ENCODE assay signal across 35 cellular contexts in genomic region chr12:89634508-89634907, GRCh38.
"Had no signal": no experiment of that assay in that cellular context is flagged by ENCODE, and none has a peak within 500 bp of the region (broad histone marks: within the 10 kb centered on the region; RNA-seq: fewer than 3 reads in every experiment).

No MANE protein-coding gene starts in this region.

- H3K27ac Mint-ChIP-seq: activated CD4-positive, alpha-beta memory T cell treated with anti-CD3 and anti-CD28 coated beads, Interleukin-2, amount 10 ng/mL, durations not matched to agents 7 days and 5 days; activated CD4-positive, alpha-beta T cell treated with anti-CD3 and anti-CD28 coated beads for 36 hours; activated CD4-positive, alpha-beta T cell treated with anti-CD3 and anti-CD28 coated beads, Interleukin-2, amount 10 ng/mL, durations not matched to agents 7 days and 5 days; activated CD8-positive, alpha-beta memory T cell treated with anti-CD3 and anti-CD28 coated beads, Interleukin-2, amount 10 ng/mL, durations not matched to agents 7 days and 5 days; activated CD8-positive, alpha-beta T cell treated with anti-CD3 and anti-CD28 coated beads, Interleukin-2, amount 10 ng/mL, durations not matched to agents 7 days and 5 days; activated naive CD4-positive, alpha-beta T cell treated with anti-CD3 and anti-CD28 coated beads, Interleukin-2, amount 10 ng/mL, durations not matched to agents 7 days and 5 days; activated naive CD4-positive, alpha-beta T cell treated with anti-CD3 and anti-CD28 coated beads, Interleukin-2, amount 50 U/mL, for 24 hours; activated naive CD8-positive, alpha-beta T cell; activated naive CD8-positive, alpha-beta T cell treated with anti-CD3 and anti-CD28 coated beads, Interleukin-2, amount 10 ng/mL, durations not matched to agents 7 days and 5 days; activated naive CD8-positive, alpha-beta T cell treated with anti-CD3 and anti-CD28 coated beads, Interleukin-2, amount 50 U/mL, for 24 hours; activated T-helper 2 cell treated with anti-CD3 and anti-CD28 coated beads, Interferon-gamma antibody, Interleukin-2, Interleukin-4, amounts not matched to agents 10 μg/mL and 5 μg/mL and 100 μg/mL, durations not matched to agents 14 hours and 24 hours and 36 hours; brain; T-helper 2 cell treated with Interferon-gamma antibody and Interleukin-4, amounts not matched to agents 5 μg/mL and 100 μg/mL, for 36 hours; WTC11 had no signal

- H3K4me3 ChIP-seq: ascending aorta, cardiac muscle cell had no signal

- H3K27me3 ChIP-seq: ascending aorta, cardiac muscle cell had no signal

- H3K4me3 Mint-ChIP-seq: activated CD4-positive, alpha-beta memory T cell treated with anti-CD3 and anti-CD28 coated beads, Interleukin-2, amount 10 ng/mL, durations not matched to agents 7 days and 5 days; activated CD4-positive, alpha-beta T cell treated with anti-CD3 and anti-CD28 coated beads for 36 hours; activated CD4-positive, alpha-beta T cell treated with anti-CD3 and anti-CD28 coated beads, Interleukin-2, amount 10 ng/mL, durations not matched to agents 7 days and 5 days; activated CD8-positive, alpha-beta memory T cell treated with anti-CD3 and anti-CD28 coated beads, Interleukin-2, amount 10 ng/mL, durations not matched to agents 7 days and 5 days; activated CD8-positive, alpha-beta T cell treated with anti-CD3 and anti-CD28 coated beads, Interleukin-2, amount 10 ng/mL, durations not matched to agents 7 days and 5 days; activated naive CD4-positive, alpha-beta T cell treated with anti-CD3 and anti-CD28 coated beads, Interleukin-2, amount 10 ng/mL, durations not matched to agents 7 days and 5 days; activated naive CD4-positive, alpha-beta T cell treated with anti-CD3 and anti-CD28 coated beads, Interleukin-2, amount 50 U/mL, for 24 hours; activated naive CD8-positive, alpha-beta T cell; activated naive CD8-positive, alpha-beta T cell treated with anti-CD3 and anti-CD28 coated beads, Interleukin-2, amount 10 ng/mL, durations not matched to agents 7 days and 5 days; activated naive CD8-positive, alpha-beta T cell treated with anti-CD3 and anti-CD28 coated beads, Interleukin-2, amount 50 U/mL, for 24 hours; activated T-cell treated with anti-CD3 and anti-CD28 coated beads, Interleukin-2, amount 50 U/mL, for 24 hours; brain; T-helper 2 cell treated with Interferon-gamma antibody and Interleukin-4, amounts not matched to agents 5 μg/mL and 100 μg/mL, for 36 hours; WTC11 had no signal

- H3K9me3 ChIP-seq: ascending aorta had no signal

- H3K27ac ChIP-seq: ascending aorta, cardiac muscle cell, WERI-Rb-1 had no signal

- H3K36me3 Mint-ChIP-seq: WTC11 had no signal

- H3K4me1 ChIP-seq: ascending aorta had no signal

- FAIRE-seq: bronchial epithelial cell had no signal

- ATAC-seq: activated CD4-positive, alpha-beta T cell treated with anti-CD3 and anti-CD28 coated beads for 36 hours; activated CD4-positive, CD25-positive, alpha-beta regulatory T cell treated with anti-CD3 and anti-CD28 coated beads, Interleukin-2, amount 50 U/mL, for 24 hours; activated CD8-positive, alpha-beta memory T cell treated with anti-CD3 and anti-CD28 coated beads, Interleukin-2, amount 10 ng/mL, durations not matched to agents 7 days and 5 days; activated CD8-positive, alpha-beta T cell treated with anti-CD3 and anti-CD28 coated beads, Interleukin-2, amount 10 ng/mL, durations not matched to agents 7 days and 5 days; activated naive CD8-positive, alpha-beta T cell treated with anti-CD3 and anti-CD28 coated beads, Interleukin-2, amount 50 U/mL, for 24 hours; WTC11 had no signal

- H3K9me3 Mint-ChIP-seq: activated CD4-positive, alpha-beta memory T cell treated with anti-CD3 and anti-CD28 coated beads, Interleukin-2, amount 10 ng/mL, durations not matched to agents 7 days and 5 days; activated CD4-positive, alpha-beta T cell treated with anti-CD3 and anti-CD28 coated beads, Interleukin-2, amount 10 ng/mL, durations not matched to agents 7 days and 5 days; activated naive CD4-positive, alpha-beta T cell treated with anti-CD3 and anti-CD28 coated beads, Interleukin-2, amount 10 ng/mL, durations not matched to agents 7 days and 5 days; activated naive CD4-positive, alpha-beta T cell treated with anti-CD3 and anti-CD28 coated beads, Interleukin-2, amount 50 U/mL, for 24 hours; activated naive CD8-positive, alpha-beta T cell treated with anti-CD3 and anti-CD28 coated beads, Interleukin-2, amount 10 ng/mL, durations not matched to agents 7 days and 5 days; activated naive CD8-positive, alpha-beta T cell treated with anti-CD3 and anti-CD28 coated beads, Interleukin-2, amount 50 U/mL, for 24 hours; activated T-cell treated with anti-CD3 and anti-CD28 coated beads, Interleukin-2, amount 50 U/mL, for 24 hours; activated T-helper 2 cell treated with anti-CD3 and anti-CD28 coated beads, Interferon-gamma antibody, Interleukin-2, Interleukin-4, amounts not matched to agents 10 μg/mL and 5 μg/mL and 100 μg/mL, durations not matched to agents 14 hours and 24 hours and 36 hours; brain; T-helper 2 cell treated with Interferon-gamma antibody and Interleukin-4, amounts not matched to agents 5 μg/mL and 100 μg/mL, for 36 hours; WTC11 had no signal

- H3K27me3 Mint-ChIP-seq: activated CD4-positive, alpha-beta memory T cell treated with anti-CD3 and anti-CD28 coated beads, Interleukin-2, amount 10 ng/mL, durations not matched to agents 7 days and 5 days; activated CD4-positive, alpha-beta T cell treated with anti-CD3 and anti-CD28 coated beads for 36 hours; activated CD4-positive, alpha-beta T cell treated with anti-CD3 and anti-CD28 coated beads, Interleukin-2, amount 10 ng/mL, durations not matched to agents 7 days and 5 days; activated CD8-positive, alpha-beta memory T cell treated with anti-CD3 and anti-CD28 coated beads, Interleukin-2, amount 10 ng/mL, durations not matched to agents 7 days and 5 days; activated naive CD4-positive, alpha-beta T cell treated with anti-CD3 and anti-CD28 coated beads, Interleukin-2, amount 10 ng/mL, durations not matched to agents 7 days and 5 days; activated naive CD4-positive, alpha-beta T cell treated with anti-CD3 and anti-CD28 coated beads, Interleukin-2, amount 50 U/mL, for 24 hours; activated naive CD8-positive, alpha-beta T cell; activated naive CD8-positive, alpha-beta T cell treated with anti-CD3 and anti-CD28 coated beads, Interleukin-2, amount 10 ng/mL, durations not matched to agents 7 days and 5 days; activated naive CD8-positive, alpha-beta T cell treated with anti-CD3 and anti-CD28 coated beads, Interleukin-2, amount 50 U/mL, for 24 hours; activated T-cell treated with anti-CD3 and anti-CD28 coated beads, Interleukin-2, amount 50 U/mL, for 24 hours; brain had no signal

- DNase-seq: activated CD4-positive, alpha-beta memory T cell treated with anti-CD3 and anti-CD28 coated beads, Interleukin-2, amount 10 ng/mL, durations not matched to agents 7 days and 5 days; activated CD4-positive, alpha-beta T cell treated with anti-CD3 and anti-CD28 coated beads for 1 hour; activated CD4-positive, alpha-beta T cell treated with anti-CD3 and anti-CD28 coated beads for 36 hours; activated CD4-positive, alpha-beta T cell treated with anti-CD3 and anti-CD28 coated beads for 48 hours; activated CD4-positive, alpha-beta T cell treated with anti-CD3 and anti-CD28 coated beads, Interleukin-2, amount 10 ng/mL, durations not matched to agents 7 days and 5 days; activated CD4-positive, alpha-beta T cell treated with anti-CD3 and anti-CD28 coated beads, Interleukin-2, amount 50 U/mL, for 48 hours; activated CD4-positive, CD25-positive, alpha-beta regulatory T cell; activated CD8-positive, alpha-beta memory T cell treated with anti-CD3 and anti-CD28 coated beads for 24 hours; activated CD8-positive, alpha-beta memory T cell treated with anti-CD3 and anti-CD28 coated beads, Interleukin-2, amount 10 ng/mL, durations not matched to agents 7 days and 5 days; activated CD8-positive, alpha-beta memory T cell treated with anti-CD3 and anti-CD28 coated beads, Interleukin-2, amount 50 U/mL, for 48 hours; activated CD8-positive, alpha-beta T cell treated with anti-CD3 and anti-CD28 coated beads, Interleukin-2, amount 10 ng/mL, durations not matched to agents 7 days and 5 days; activated effector memory CD4-positive, alpha-beta T cell treated with Interleukin-2 at 50 U/mL for 16 hours; activated gamma-delta T cell; activated naive CD4-positive, alpha-beta T cell treated with anti-CD3 and anti-CD28 coated beads, Interleukin-2, amount 10 ng/mL, durations not matched to agents 7 days and 5 days; activated naive CD4-positive, alpha-beta T cell treated with Interleukin-2 at 50 U/mL for 16 hours; activated naive CD8-positive, alpha-beta T cell treated with anti-CD3 and anti-CD28 coated beads, Interleukin-2, amount 10 ng/mL, durations not matched to agents 7 days and 5 days; activated naive CD8-positive, alpha-beta T cell treated with anti-CD3 and anti-CD28 coated beads, Interleukin-2, amount 50 U/mL, for 24 hours; activated T-cell treated with anti-CD3 and anti-CD28 coated beads, Interleukin-2, amount 50 U/mL, for 24 hours; activated T-cell treated with anti-CD3 and anti-CD28 coated beads, Interleukin-2, amount 50 U/mL, for 48 hours; amygdala; anterior cingulate cortex; caudate nucleus; T-helper 2 cell; T-helper 9 cell; WERI-Rb-1 had no signal

- H3K4me1 Mint-ChIP-seq: activated naive CD4-positive, alpha-beta T cell treated with anti-CD3 and anti-CD28 coated beads, Interleukin-2, amount 10 ng/mL, durations not matched to agents 7 days and 5 days; activated naive CD8-positive, alpha-beta T cell treated with anti-CD3 and anti-CD28 coated beads, Interleukin-2, amount 10 ng/mL, durations not matched to agents 7 days and 5 days; brain; WTC11 had no signal
